Comparison of ENCODE assay signal across 22 cellular contexts in the genomic region with DNA sequence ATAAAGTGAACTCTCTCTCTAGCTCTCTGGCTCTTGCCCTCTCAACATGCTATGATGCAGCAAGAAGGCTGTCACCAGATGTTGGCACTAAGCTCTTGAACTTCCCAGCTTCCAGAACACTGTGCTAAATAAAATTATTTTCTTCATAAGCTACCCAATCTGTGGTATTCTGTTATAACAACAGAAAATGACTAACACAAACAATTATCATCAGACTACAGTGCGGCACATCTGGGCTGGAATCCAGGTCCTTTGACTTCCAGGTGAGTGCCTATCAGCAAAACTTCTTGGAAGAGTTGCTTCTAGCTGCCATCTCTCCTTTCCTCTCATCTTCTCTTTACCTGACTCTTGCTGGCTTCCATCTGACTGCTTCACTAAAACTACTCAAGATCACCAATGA. TPM values are rescaled to one million over a fixed set of nuclear protein-coding genes. Genes with fewer than 3 reads are reported as not detected.
"Had no signal": no experiment of that assay in that cellular context is flagged by ENCODE, and none has a peak within 500 bp of the region (broad histone marks: within the 10 kb centered on the region; RNA-seq: fewer than 3 reads in every experiment).

No MANE protein-coding gene starts in this region.

- H3K4me2 ChIP-seq: hepatocyte had no signal

- H3K27ac Mint-ChIP-seq: dendritic cell treated with granulocyte-macrophage colony-stimulating factor and Interleukin-4, amounts not matched to agents 40 ng/mL and 50 ng/mL, for 4 days; effector memory CD8-positive, alpha-beta T cell; endodermal cell; immature natural killer cell; memory B cell; naive thymus-derived CD4-positive, alpha-beta T cell had no signal

- H3K36me3 Mint-ChIP-seq: immature natural killer cell; memory B cell; naive thymus-derived CD4-positive, alpha-beta T cell had no signal

- H3K9me3 Mint-ChIP-seq: effector memory CD8-positive, alpha-beta T cell; endodermal cell; memory B cell had no signal

- H3K36me3 ChIP-seq: colonic mucosa, esophagus muscularis mucosa, gastroesophageal sphincter, heart left ventricle, left lung, lower lobe of right lung had no signal

- H3K4me1 Mint-ChIP-seq: endodermal cell; immature natural killer cell; memory B cell; naive thymus-derived CD4-positive, alpha-beta T cell had no signal

- H3K4me1 ChIP-seq: colonic mucosa, esophagus muscularis mucosa, gastroesophageal sphincter, heart left ventricle, left lung, lower lobe of right lung had no signal

- H3K9me3 ChIP-seq: colonic mucosa, esophagus muscularis mucosa, gastroesophageal sphincter, heart left ventricle, left lung, lower lobe of right lung had no signal

- H3K79me2 ChIP-seq: hepatocyte had no signal

- H3K4me3 Mint-ChIP-seq: dendritic cell treated with granulocyte-macrophage colony-stimulating factor and Interleukin-4, amounts not matched to agents 40 ng/mL and 50 ng/mL, for 4 days; effector memory CD8-positive, alpha-beta T cell; endodermal cell; immature natural killer cell; memory B cell; naive thymus-derived CD4-positive, alpha-beta T cell had no signal

- H3K27me3 ChIP-seq: colonic mucosa, foreskin keratinocyte, hepatocyte, left lung had no signal

- H3K4me3 ChIP-seq: colonic mucosa, esophagus muscularis mucosa, gastroesophageal sphincter, heart left ventricle, hepatocyte, left lung, lower lobe of right lung had no signal

- DNase-seq: colonic mucosa; cortex of kidney; effector CD8-positive, alpha-beta T cell; effector memory CD8-positive, alpha-beta T cell; endodermal cell; foreskin keratinocyte; heart left ventricle; hypothalamus; immature natural killer cell; islet precursor cell; left cardiac atrium; left lung; left ventricle myocardium superior; lower lobe of right lung; mesendoderm; midbrain; naive thymus-derived CD4-positive, alpha-beta T cell had no signal

- ATAC-seq: effector memory CD8-positive, alpha-beta T cell; foreskin keratinocyte; gastroesophageal sphincter; heart left ventricle; left cardiac atrium; left lung; left ventricle myocardium superior; lower lobe of right lung; naive thymus-derived CD4-positive, alpha-beta T cell had no signal

- H3K27ac ChIP-seq: colonic mucosa, esophagus muscularis mucosa, foreskin keratinocyte, gastroesophageal sphincter, heart left ventricle, hepatocyte, left lung, lower lobe of right lung had no signal

- H2AFZ ChIP-seq: hepatocyte had no signal

RNA-seq across cellular contexts. Expression of a gene that starts 20.4 kb away (rescaled TPM):
- total RNA-seq: left ventricle myocardium superior had no signal
- polyA plus RNA-seq: naive thymus-derived CD4-positive, alpha-beta T cell had no signal
